ENCODE assay signal across 1 cellular context in the genomic region with DNA sequence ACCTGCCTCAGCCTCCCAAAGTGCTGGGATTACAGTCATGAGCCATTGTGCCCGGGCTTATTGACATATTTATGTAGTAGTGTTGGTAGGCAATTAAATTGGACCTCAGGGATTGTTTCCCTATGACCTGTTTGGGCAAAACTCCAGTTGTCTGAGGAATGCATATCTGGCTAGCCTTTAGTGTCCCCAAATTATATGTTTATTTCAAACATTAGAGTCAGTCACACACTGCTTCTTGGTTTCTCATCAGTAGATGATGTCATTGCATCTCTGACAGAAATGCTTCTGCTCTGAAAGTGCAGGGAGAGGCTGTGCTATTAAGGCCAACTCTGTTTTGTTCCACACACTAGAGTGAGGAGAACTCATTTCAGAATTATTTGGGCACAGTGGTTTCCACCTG.
TF ChIP-seq lines count a peak whose summit lies in the region.

No MANE protein-coding gene starts in this region.

TF ChIP-seq in GM23338, 12 proteins besides CTCF, POLR2A, EP300 and RAD21:
- TF ChIP-seq ZNF462 (CRISPR knock-in tag; IDR thresholded peaks at IDR 0.05) = no peak
- no peak for TF ChIP-seq ETS1 (IDR thresholded peaks at IDR 0.05)
- no peak for TF ChIP-seq JUNB (IDR thresholded peaks at IDR 0.05; ENCODE audit: unreplicated experiment)
- TF ChIP-seq, protein P1, sequence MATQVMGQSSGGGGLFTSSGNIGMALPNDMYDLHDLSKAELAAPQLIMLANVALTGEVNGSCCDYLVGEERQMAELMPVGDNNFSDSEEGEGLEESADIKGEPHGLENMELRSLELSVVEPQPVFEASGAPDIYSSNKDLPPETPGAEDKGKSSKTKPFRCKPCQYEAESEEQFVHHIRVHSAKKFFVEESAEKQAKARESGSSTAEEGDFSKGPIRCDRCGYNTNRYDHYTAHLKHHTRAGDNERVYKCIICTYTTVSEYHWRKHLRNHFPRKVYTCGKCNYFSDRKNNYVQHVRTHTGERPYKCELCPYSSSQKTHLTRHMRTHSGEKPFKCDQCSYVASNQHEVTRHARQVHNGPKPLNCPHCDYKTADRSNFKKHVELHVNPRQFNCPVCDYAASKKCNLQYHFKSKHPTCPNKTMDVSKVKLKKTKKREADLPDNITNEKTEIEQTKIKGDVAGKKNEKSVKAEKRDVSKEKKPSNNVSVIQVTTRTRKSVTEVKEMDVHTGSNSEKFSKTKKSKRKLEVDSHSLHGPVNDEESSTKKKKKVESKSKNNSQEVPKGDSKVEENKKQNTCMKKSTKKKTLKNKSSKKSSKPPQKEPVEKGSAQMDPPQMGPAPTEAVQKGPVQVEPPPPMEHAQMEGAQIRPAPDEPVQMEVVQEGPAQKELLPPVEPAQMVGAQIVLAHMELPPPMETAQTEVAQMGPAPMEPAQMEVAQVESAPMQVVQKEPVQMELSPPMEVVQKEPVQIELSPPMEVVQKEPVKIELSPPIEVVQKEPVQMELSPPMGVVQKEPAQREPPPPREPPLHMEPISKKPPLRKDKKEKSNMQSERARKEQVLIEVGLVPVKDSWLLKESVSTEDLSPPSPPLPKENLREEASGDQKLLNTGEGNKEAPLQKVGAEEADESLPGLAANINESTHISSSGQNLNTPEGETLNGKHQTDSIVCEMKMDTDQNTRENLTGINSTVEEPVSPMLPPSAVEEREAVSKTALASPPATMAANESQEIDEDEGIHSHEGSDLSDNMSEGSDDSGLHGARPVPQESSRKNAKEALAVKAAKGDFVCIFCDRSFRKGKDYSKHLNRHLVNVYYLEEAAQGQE (IDR thresholded peaks at IDR 0.05; ENCODE audit: unreplicated experiment) = no peak
- no peak for TF ChIP-seq EZH2phosphoT487 (IDR thresholded peaks at IDR 0.05; ENCODE audit: unreplicated experiment)
- TF ChIP-seq STAT1 (IDR thresholded peaks at IDR 0.05; ENCODE audit: unreplicated experiment) = no peak
- no peak for TF ChIP-seq NANOG (IDR thresholded peaks at IDR 0.05; ENCODE audit: borderline replicate concordance)
- TF ChIP-seq POLR2AphosphoS5 (IDR thresholded peaks at IDR 0.05; ENCODE audit: low read depth) = no peak
- TF ChIP-seq ZNF331 (CRISPR knock-in tag; IDR thresholded peaks at IDR 0.05; ENCODE audit: low read depth) = no peak
- TF ChIP-seq CREB1 (CRISPR knock-in tag; IDR thresholded peaks at IDR 0.05; ENCODE audit: low read depth) = no peak
- TF ChIP-seq EZH2 (IDR thresholded peaks at IDR 0.05; ENCODE audit: low read depth, unreplicated experiment) = no peak
- TF ChIP-seq ZNF114 (CRISPR knock-in tag; IDR thresholded peaks at IDR 0.05) = no peak
